ENCODE assay signal across 20 cellular contexts in genomic region chr11:116420030-116420429, GRCh38.
DNase-seq lines count a peak whose midpoint lies in the region; ATAC-seq and TF ChIP-seq lines count a peak whose summit lies in the region.
"Had no signal": no experiment of that assay in that cellular context is flagged by ENCODE, and none has a peak within 500 bp of the region (broad histone marks: within the 10 kb centered on the region; RNA-seq: fewer than 3 reads in every experiment).

No MANE protein-coding gene starts in this region.

- TF ChIP-seq CTCF in MCF 10A (IDR thresholded peaks at IDR 0.05; ENCODE audit: unreplicated experiment) (no peak), breast epithelium (IDR thresholded peaks at IDR 0.05) (no peak), fibroblast of the aortic adventitia (IDR thresholded peaks at IDR 0.05; ENCODE audit: insufficient read depth, low read length) (no peak)

- H3K4me1 Mint-ChIP-seq in MCF 10A (ENCODE audit: insufficient read depth, unreplicated experiment) = peaks cover 4% of the 10 kb centered on the region
- H3K4me1 Mint-ChIP-seq: CD14-positive monocyte; CD8-positive, alpha-beta memory T cell had no signal

- BruUV-seq in MCF 10A (replicated peaks; lab: Mats Ljungman, UMichigan) = no TSS peak

- no peak overlapping the region for H3K27ac Mint-ChIP-seq in MCF 10A (ENCODE audit: low read depth, unreplicated experiment)
- H3K27ac Mint-ChIP-seq: CD14-positive monocyte; CD8-positive, alpha-beta memory T cell had no signal

- no peaks in the 10 kb centered on the region for H3K36me3 ChIP-seq in breast epithelium
- H3K36me3 ChIP-seq: BE2C, MG63, SJCRH30 had no signal

- no peak overlapping the region for H3K4me3 Mint-ChIP-seq in MCF 10A (ENCODE audit: unreplicated experiment)
- H3K4me3 Mint-ChIP-seq: CD14-positive monocyte; CD8-positive, alpha-beta memory T cell had no signal

- DNase-seq in MCF 10A (ENCODE audit: unreplicated experiment) (peak; percentile 1), breast epithelium (ENCODE audit: low spot score in 2 of 2) (no peak), fibroblast of the aortic adventitia (ENCODE audit: low read depth) (peak; percentile 5), sciatic nerve (ENCODE audit: low spot score) (no peak), NCI-H187 treated with DMSO at 0.1 percent for 48 hours (lab: John Stamatoyannopoulos, UW) (no peak)
- DNase-seq: CD8-positive, alpha-beta memory T cell; DMS79 treated with DMSO at 0.1 percent for 48 hours; KBM-7; NCI-H1105 treated with DMSO at 0.1 percent for 48 hours; NCI-H2029; NCI-H446 treated with DMSO at 0.1 percent for 48 hours; NCI-H526; SJCRH30 had no signal

- no peaks in the 10 kb centered on the region for H3K27me3 ChIP-seq in breast epithelium
- H3K27me3 ChIP-seq: BE2C, MG63, SJCRH30 had no signal

- POLR2A ChIA-PET in MCF 10A (lab: Yijun Ruan, JAX) = interaction anchor here (0.5 kb wide), 1 partner anchor 318 kb away, joined by 3 read pairs; no protein-coding TSS in a partner anchor

- H3K4me1 ChIP-seq in breast epithelium = no peaks in the 10 kb centered on the region
- H3K4me1 ChIP-seq: SJCRH30 had no signal

- H3K4me3 ChIP-seq in breast epithelium (no peak overlapping the region), fibroblast of the aortic adventitia (ENCODE audit: low read depth, low read length) (no peak overlapping the region)
- H3K4me3 ChIP-seq: MG63, SJCRH30 had no signal

- no peaks in the 10 kb centered on the region for H3K9me3 ChIP-seq in breast epithelium
- H3K9me3 ChIP-seq: MG63, SJCRH30 had no signal

- TF ChIP-seq POLR2A in breast epithelium (IDR thresholded peaks at IDR 0.05) = no peak

- ATAC-seq in sciatic nerve (peak; percentile 51), HG02623 (IDR thresholded peaks at IDR 0.05; ENCODE audit: unreplicated experiment) (no peak), GM21360 (IDR thresholded peaks at IDR 0.05; ENCODE audit: unreplicated experiment) (no peak)
- ATAC-seq: Right ventricle myocardium inferior had no signal

- H3K27me3 Mint-ChIP-seq in MCF 10A (ENCODE audit: insufficient read depth, unreplicated experiment) = no peaks in the 10 kb centered on the region

- no peak overlapping the region for H3K27ac ChIP-seq in breast epithelium
- H3K27ac ChIP-seq: 22Rv1, SJCRH30 had no signal

- no peaks in the 10 kb centered on the region for H3K36me3 Mint-ChIP-seq in MCF 10A (ENCODE audit: insufficient read depth, unreplicated experiment)
- H3K36me3 Mint-ChIP-seq: CD14-positive monocyte; CD8-positive, alpha-beta memory T cell had no signal

- intact Hi-C loops in MCF 10A (cut with micrococcal nuclease) = no loop called here
- intact Hi-C loops in breast epithelium (cut with DNase I; ENCODE audit: low total_unique reads) = no loop called here
- intact Hi-C loops in sciatic nerve (cut with DNase I) = no loop called here

- CTCF ChIA-PET in MCF 10A (lab: Yijun Ruan, JAX) = no interaction called here

- H3K9me3 Mint-ChIP-seq in MCF 10A (ENCODE audit: unreplicated experiment) = no peaks in the 10 kb centered on the region
- H3K9me3 Mint-ChIP-seq: CD14-positive monocyte; CD8-positive, alpha-beta memory T cell had no signal

Comparison
In these comparisons a context has a peak if more than half of its experiments do, and no peak if none do; other contexts are left out.
1. DNase-seq: peak in MCF 10A (single experiment) and fibroblast of the aortic adventitia (single experiment); none in breast epithelium (0 of 2), sciatic nerve (single experiment) and NCI-H187 treated with DMSO at 0.1 percent for 48 hours (single experiment).